29 cellular contexts compared by ENCODE assay signal in the genomic region with DNA sequence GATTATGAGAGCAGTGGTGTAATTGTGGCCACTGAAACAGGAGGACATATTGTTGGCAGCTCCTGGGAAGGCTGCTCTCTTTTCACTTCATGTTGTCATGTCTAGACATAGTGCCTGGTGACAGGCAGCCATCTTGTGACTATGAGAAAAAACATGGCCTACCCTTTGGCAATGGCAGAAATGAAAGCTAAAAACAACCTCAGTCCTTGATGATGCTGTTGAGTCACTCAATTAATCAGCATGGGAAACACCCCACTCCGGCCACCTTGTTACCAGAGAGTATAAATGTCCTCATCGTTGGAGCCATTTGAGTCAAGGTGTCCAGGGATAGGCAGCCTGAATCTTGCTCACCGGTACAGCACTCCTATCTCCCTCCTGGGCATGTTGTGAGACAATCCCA. TPM values are rescaled to one million over a fixed set of nuclear protein-coding genes. Genes with fewer than 3 reads are reported as not detected.
DNase-seq lines count a peak whose midpoint lies in the region; ATAC-seq, FAIRE-seq and TF ChIP-seq lines count a peak whose summit lies in the region.
"Had no signal": no experiment of that assay in that cellular context is flagged by ENCODE, and none has a peak within 500 bp of the region (broad histone marks: within the 10 kb centered on the region; RNA-seq: fewer than 3 reads in every experiment).

No MANE protein-coding gene starts in this region.

- no peaks in the 10 kb centered on the region for H3K79me2 ChIP-seq in GM23338 (replicated peaks; ENCODE audit: insufficient read depth)
- H3K79me2 ChIP-seq in endothelial cell of umbilical vein (ENCODE audit: control insufficient read depth, insufficient read depth, low read length), result no peaks in the 10 kb centered on the region
- H3K79me2 ChIP-seq in osteoblast (ENCODE audit: insufficient read depth, low read length), result no peaks in the 10 kb centered on the region

- no peak for DNase-seq in GM23338 (ENCODE audit: low spot score)
- no peak for DNase-seq in Panc1 (ENCODE audit: low read depth, low spot score)
- DNase-seq in endothelial cell of umbilical vein (ENCODE audit: low read depth, low spot score), result no peak
- DNase-seq in osteoblast (ENCODE audit: insufficient read length, low spot score, missing footprints), result no peak
- DNase-seq in CD8-positive, alpha-beta memory T cell, result no peak
- no peak for DNase-seq in osteocyte (ENCODE audit: extremely low spot score, unreplicated experiment)
- no peak for DNase-seq in Caco-2
- no peak for DNase-seq in DMS79 (lab: John Stamatoyannopoulos, UW)
- DNase-seq: activated CD4-positive, alpha-beta memory T cell treated with anti-CD3 and anti-CD28 coated beads, Interleukin-2, amount 10 ng/mL, durations not matched to agents 7 days and 5 days; activated gamma-delta T cell; activated naive CD8-positive, alpha-beta T cell treated with anti-CD3 and anti-CD28 coated beads, Interleukin-2, amount 50 U/mL, for 24 hours; activated T-cell treated with anti-CD3 and anti-CD28 coated beads for 4 hours; body of pancreas; HCEC 1CT; islet precursor cell; lower lobe of right lung; MM.1S; NCI-H1417 treated with DMSO at 0.1 percent for 48 hours; OCI-M1; retina; SJCRH30; small intestine; stimulated activated CD4-positive, alpha-beta T cell treated with anti-CD3 and anti-CD28 coated beads, Interleukin-2, amount 100 ng/mL, for 24 hours; T-cell; upper lobe of left lung had no signal

- H3K36me3 ChIP-seq in GM23338 (ENCODE audit: insufficient read depth) (no peaks in the 10 kb centered on the region), Panc1 (ENCODE audit: control insufficient read depth, insufficient read depth, low read length) (no peaks in the 10 kb centered on the region), endothelial cell of umbilical vein (ENCODE audit: control insufficient read depth in 2 of 2, extremely low read depth in 1 of 2, insufficient read depth in 2 of 2, low read length in 2 of 2) (no peaks in the 10 kb centered on the region), osteoblast (ENCODE audit: insufficient read depth, low read length) (no peaks in the 10 kb centered on the region), Caco-2 (ENCODE audit: control insufficient read depth, insufficient read depth, low read length) (no peaks in the 10 kb centered on the region)
- no peaks in the 10 kb centered on the region for H3K36me3 ChIP-seq in CD8-positive, alpha-beta memory T cell (ENCODE audit: insufficient read depth, low read length)
- H3K36me3 ChIP-seq: esophagus muscularis mucosa, gastroesophageal sphincter, lower lobe of right lung, SJCRH30, upper lobe of left lung had no signal

- no peaks in the 10 kb centered on the region for H3K27me3 ChIP-seq in GM23338 (ENCODE audit: insufficient read depth)
- no peaks in the 10 kb centered on the region for H3K27me3 ChIP-seq in Panc1 (ENCODE audit: control insufficient read depth, insufficient read depth, low read length)
- H3K27me3 ChIP-seq in endothelial cell of umbilical vein (ENCODE audit: control insufficient read depth in 2 of 2, insufficient read depth in 2 of 2, low read length in 2 of 2), result no peaks in the 10 kb centered on the region
- no peaks in the 10 kb centered on the region for H3K27me3 ChIP-seq in osteoblast (ENCODE audit: insufficient read depth, low read length)
- H3K27me3 ChIP-seq in CD8-positive, alpha-beta memory T cell (ENCODE audit: insufficient read depth, low read length, poor library complexity, severe bottlenecking), result no peaks in the 10 kb centered on the region
- no peaks in the 10 kb centered on the region for H3K27me3 ChIP-seq in Caco-2 (replicated peaks; ENCODE audit: control insufficient read depth, insufficient read depth, low read length)
- H3K27me3 ChIP-seq: body of pancreas, SJCRH30, upper lobe of left lung had no signal

- H3K4me1 ChIP-seq in GM23338 (ENCODE audit: insufficient read depth) (peaks cover 3% of the 10 kb centered on the region; the same call in 1 of the 2 replicates), Panc1 (ENCODE audit: control insufficient read depth, insufficient read depth, low read length) (no peaks in the 10 kb centered on the region), endothelial cell of umbilical vein (ENCODE audit: control insufficient read depth, extremely low read depth, insufficient read depth, low read length) (no peaks in the 10 kb centered on the region), osteoblast (ENCODE audit: insufficient read depth, low read length) (no peaks in the 10 kb centered on the region), Caco-2 (no peaks in the 10 kb centered on the region)
- H3K4me1 ChIP-seq in CD8-positive, alpha-beta memory T cell (ENCODE audit: insufficient read depth, low read length), result no peaks in the 10 kb centered on the region
- H3K4me1 ChIP-seq: body of pancreas, esophagus muscularis mucosa, gastroesophageal sphincter, lower lobe of right lung, SJCRH30, upper lobe of left lung had no signal

- peak; percentile 43 for FAIRE-seq in endothelial cell of umbilical vein (lab: Jason Lieb, UNC)
- FAIRE-seq: small intestine had no signal

- no peak for TF ChIP-seq POLR2A in endothelial cell of umbilical vein (IDR thresholded peaks at IDR 0.05; ENCODE audit: low read depth, low read length)

- 0 out of 2 replicates have a peak overlapping the region, but pooled peaks have one; percentile 38 for H3K4me2 ChIP-seq in GM23338
- no peak overlapping the region for H3K4me2 ChIP-seq in endothelial cell of umbilical vein (ENCODE audit: insufficient read depth, low read length)
- H3K4me2 ChIP-seq in osteoblast (ENCODE audit: insufficient read depth, low read length), result no peak overlapping the region

- dilution Hi-C loops in endothelial cell of umbilical vein (cut with MboI; ENCODE audit: extremely low pct_ligation_motif_present, low sequenced_read_pairs), result no loop called here

- ATAC-seq in GM23338 (no peak), Panc1 (peak; percentile 15; the same call in 1 of the 2 replicates)
- ATAC-seq: activated naive CD8-positive, alpha-beta T cell treated with anti-CD3 and anti-CD28 coated beads, Interleukin-2, amount 50 U/mL, for 24 hours; body of pancreas; gastroesophageal sphincter; lower lobe of right lung; T-cell had no signal

- no peak for TF ChIP-seq CTCF in GM23338 (conservative IDR thresholded peaks at IDR 0.05; ENCODE audit: low read depth in 2 of 2)
- no peak for TF ChIP-seq CTCF in Panc1 (IDR thresholded peaks at IDR 0.05)
- no peak for TF ChIP-seq CTCF in endothelial cell of umbilical vein (IDR thresholded peaks at IDR 0.05; ENCODE audit: extremely low read depth in 1 of 2, insufficient read depth in 1 of 2, low read depth in 1 of 2, low read length in 2 of 2)
- no peak for TF ChIP-seq CTCF in osteoblast (IDR thresholded peaks at IDR 0.05; ENCODE audit: extremely low read depth, low read depth, low read length)
- TF ChIP-seq CTCF in osteocyte (IDR thresholded peaks at IDR 0.05), result no peak
- no peak for TF ChIP-seq CTCF in Caco-2 (IDR thresholded peaks at IDR 0.05; ENCODE audit: insufficient read depth in 1 of 2, low read depth in 1 of 2, low read length in 1 of 2, severe bottlenecking in 1 of 2, unreplicated experiment in 1 of 2)

- H3F3A ChIP-seq in GM23338 (replicated peaks; ENCODE audit: low read depth), result peaks cover 4% of the 10 kb centered on the region

- H3K9me2 ChIP-seq in GM23338 (ENCODE audit: insufficient read depth), result no peaks in the 10 kb centered on the region

- H3K9me1 ChIP-seq in endothelial cell of umbilical vein (replicated peaks; ENCODE audit: control insufficient read depth, extremely low read depth, insufficient read depth, low read length), result no peaks in the 10 kb centered on the region

- H3K36me3 Mint-ChIP-seq in GM23338 (ENCODE audit: low read depth), result peaks cover 9% of the 10 kb centered on the region
- no peaks in the 10 kb centered on the region for H3K36me3 Mint-ChIP-seq in CD8-positive, alpha-beta memory T cell
- no peaks in the 10 kb centered on the region for H3K36me3 Mint-ChIP-seq in osteocyte (ENCODE audit: unreplicated experiment)
- no peaks in the 10 kb centered on the region for H3K36me3 Mint-ChIP-seq in Caco-2 (ENCODE audit: insufficient read depth, unreplicated experiment)
- H3K36me3 Mint-ChIP-seq: T-cell had no signal

- intact Hi-C loops in Panc1 (cut with micrococcal nuclease; ENCODE audit: unreplicated experiment) (no loop called here), endothelial cell of umbilical vein (cut with micrococcal nuclease) (no loop called here), Caco-2 (cut with micrococcal nuclease; ENCODE audit: unreplicated experiment) (no loop called here)

- no peak overlapping the region for H3K4me3 Mint-ChIP-seq in GM23338
- H3K4me3 Mint-ChIP-seq in CD8-positive, alpha-beta memory T cell, result no peak overlapping the region
- H3K4me3 Mint-ChIP-seq in osteocyte (ENCODE audit: unreplicated experiment), result no peak overlapping the region
- no peak overlapping the region for H3K4me3 Mint-ChIP-seq in Caco-2 (ENCODE audit: unreplicated experiment)
- H3K4me3 Mint-ChIP-seq: activated CD4-positive, alpha-beta memory T cell treated with anti-CD3 and anti-CD28 coated beads, Interleukin-2, amount 10 ng/mL, durations not matched to agents 7 days and 5 days; activated naive CD8-positive, alpha-beta T cell treated with anti-CD3 and anti-CD28 coated beads, Interleukin-2, amount 50 U/mL, for 24 hours; T-cell had no signal

- H3K27ac Mint-ChIP-seq in GM23338 (no peak overlapping the region), osteocyte (ENCODE audit: unreplicated experiment) (no peak overlapping the region), Caco-2 (ENCODE audit: unreplicated experiment) (no peak overlapping the region)
- H3K27ac Mint-ChIP-seq in CD8-positive, alpha-beta memory T cell, result peak overlapping the region in 1 of 8 donors; percentile 58
- H3K27ac Mint-ChIP-seq: activated CD4-positive, alpha-beta memory T cell treated with anti-CD3 and anti-CD28 coated beads, Interleukin-2, amount 10 ng/mL, durations not matched to agents 7 days and 5 days; T-cell had no signal

- peak overlapping the region; percentile 43; the same call in 1 of the 2 replicates for H2AFZ ChIP-seq in GM23338
- H2AFZ ChIP-seq in endothelial cell of umbilical vein (ENCODE audit: low read depth, low read length), result no peak overlapping the region
- peak overlapping the region; percentile 59 for H2AFZ ChIP-seq in osteoblast (ENCODE audit: low read length)

- H3K9me3 ChIP-seq in Panc1 (ENCODE audit: control insufficient read depth, insufficient read depth, low read depth, low read length) (no peaks in the 10 kb centered on the region), endothelial cell of umbilical vein (replicated peaks; ENCODE audit: control insufficient read depth, insufficient read depth, low read length) (no peaks in the 10 kb centered on the region), osteoblast (ENCODE audit: low read depth, low read length) (no peaks in the 10 kb centered on the region), Caco-2 (no peaks in the 10 kb centered on the region)
- no peaks in the 10 kb centered on the region for H3K9me3 ChIP-seq in CD8-positive, alpha-beta memory T cell (ENCODE audit: low read length)
- H3K9me3 ChIP-seq: body of pancreas, esophagus muscularis mucosa, gastroesophageal sphincter, lower lobe of right lung, SJCRH30, upper lobe of left lung had no signal

- in situ Hi-C loops in Panc1 (cut with HindIII; ENCODE audit: low pct_unique_long_range_greater_than_20kb, low sequenced_read_pairs), result no loop called here

- no peak overlapping the region for H3K9ac ChIP-seq in endothelial cell of umbilical vein (replicated peaks; ENCODE audit: extremely low read depth, insufficient read depth, low read length)

- POLR2A ChIA-PET in Panc1 (lab: Charles Lee), result no interaction called here
- POLR2A ChIA-PET in endothelial cell of umbilical vein (lab: Charles Lee), result no interaction called here
- POLR2A ChIA-PET in CD8-positive, alpha-beta memory T cell (lab: Charles Lee), result no interaction called here
- POLR2A ChIA-PET in Caco-2 (lab: Charles Lee), result no interaction called here

- BruUV-seq in Panc1 (replicated peaks; lab: Mats Ljungman, UMichigan) (no TSS peak), endothelial cell of umbilical vein (replicated peaks; lab: Mats Ljungman, UMichigan) (no TSS peak), Caco-2 (replicated peaks; lab: Mats Ljungman, UMichigan) (no TSS peak)

- peaks cover 16% of the 10 kb centered on the region for H3K9me3 Mint-ChIP-seq in GM23338
- H3K9me3 Mint-ChIP-seq in CD8-positive, alpha-beta memory T cell, result no peaks in the 10 kb centered on the region
- no peaks in the 10 kb centered on the region for H3K9me3 Mint-ChIP-seq in osteocyte (ENCODE audit: unreplicated experiment)
- H3K9me3 Mint-ChIP-seq in Caco-2 (ENCODE audit: unreplicated experiment), result peaks cover 17% of the 10 kb centered on the region
- H3K9me3 Mint-ChIP-seq: activated naive CD8-positive, alpha-beta T cell treated with anti-CD3 and anti-CD28 coated beads, Interleukin-2, amount 50 U/mL, for 24 hours; T-cell had no signal

- H3K27me3 Mint-ChIP-seq in GM23338 (ENCODE audit: insufficient read depth, low read depth, poor library complexity) (peaks cover 8% of the 10 kb centered on the region), osteocyte (ENCODE audit: unreplicated experiment) (no peaks in the 10 kb centered on the region), Caco-2 (ENCODE audit: insufficient read depth, unreplicated experiment) (no peaks in the 10 kb centered on the region)
- H3K27me3 Mint-ChIP-seq in CD8-positive, alpha-beta memory T cell, result no peaks in the 10 kb centered on the region
- H3K27me3 Mint-ChIP-seq: activated CD4-positive, alpha-beta memory T cell treated with anti-CD3 and anti-CD28 coated beads, Interleukin-2, amount 10 ng/mL, durations not matched to agents 7 days and 5 days; activated naive CD8-positive, alpha-beta T cell treated with anti-CD3 and anti-CD28 coated beads, Interleukin-2, amount 50 U/mL, for 24 hours; T-cell had no signal

- CTCF ChIA-PET in Panc1 (lab: Charles Lee), result no interaction called here
- CTCF ChIA-PET in endothelial cell of umbilical vein (lab: Charles Lee), result interaction anchor here (2.5 to 3.6 kb wide), 2 partner anchors 9 to 210 kb away, joined by 7 to 22 read pairs; no protein-coding TSS in a partner anchor
- CTCF ChIA-PET in CD8-positive, alpha-beta memory T cell (lab: Charles Lee), result interaction anchor here (1.8 kb wide), 1 partner anchor 9 kb away, joined by 9 read pairs; no protein-coding TSS in a partner anchor
- CTCF ChIA-PET in Caco-2 (lab: Charles Lee), result no interaction called here

- H3K4me3 ChIP-seq in GM23338 (no peak overlapping the region), Panc1 (ENCODE audit: low read depth in 2 of 2, low read length in 2 of 2) (no peak overlapping the region), endothelial cell of umbilical vein (replicated peaks in 1 of 3; ENCODE audit: insufficient read depth in 1 of 3, low read depth in 1 of 3, low read length in 3 of 3) (no peak overlapping the region), osteoblast (ENCODE audit: insufficient read depth, low read length) (no peak overlapping the region), Caco-2 (ENCODE audit: low read depth, low read length) (no peak overlapping the region)
- H3K4me3 ChIP-seq in CD8-positive, alpha-beta memory T cell (ENCODE audit: low read length), result no peak overlapping the region
- H3K4me3 ChIP-seq: body of pancreas, esophagus muscularis mucosa, gastroesophageal sphincter, lower lobe of right lung, SJCRH30, upper lobe of left lung had no signal

- H4K20me1 ChIP-seq in GM23338 (replicated peaks; ENCODE audit: insufficient read depth), result no peaks in the 10 kb centered on the region
- no peaks in the 10 kb centered on the region for H4K20me1 ChIP-seq in endothelial cell of umbilical vein (replicated peaks; ENCODE audit: control insufficient read depth, extremely low read depth, insufficient read depth, low read length)
- H4K20me1 ChIP-seq in osteoblast (ENCODE audit: insufficient read depth, low read length), result no peaks in the 10 kb centered on the region

- H3K27ac ChIP-seq in GM23338 (ENCODE audit: low read depth) (no peak overlapping the region), Panc1 (ENCODE audit: low read length) (no peak overlapping the region), endothelial cell of umbilical vein (ENCODE audit: insufficient read depth, low read depth, low read length) (no peak overlapping the region), osteoblast (ENCODE audit: low read depth, low read length) (no peak overlapping the region)
- no peak overlapping the region for H3K27ac ChIP-seq in CD8-positive, alpha-beta memory T cell (ENCODE audit: low read depth, low read length)
- H3K27ac ChIP-seq: body of pancreas, esophagus muscularis mucosa, gastroesophageal sphincter, lower lobe of right lung, SJCRH30, upper lobe of left lung had no signal

- peaks cover 22% of the 10 kb centered on the region for H3K4me1 Mint-ChIP-seq in GM23338
- peaks cover 5 to 13% (median 7%) of the 10 kb centered on the region in 3 donors for H3K4me1 Mint-ChIP-seq in CD8-positive, alpha-beta memory T cell
- H3K4me1 Mint-ChIP-seq in osteocyte (ENCODE audit: unreplicated experiment), result no peaks in the 10 kb centered on the region
- no peaks in the 10 kb centered on the region for H3K4me1 Mint-ChIP-seq in Caco-2 (ENCODE audit: low read depth, unreplicated experiment)

RNA-seq across cellular contexts. Expression of gene HMGA1, which starts 31.2 kb away (rescaled TPM):
- 1,700 and 2,052 TPM in 2 replicates for total RNA-seq in GM23338 (2014; rRNA removed; shearing (Covaris generic))
- polyA plus RNA-seq in GM23338 (2016; fragmentation: Nextera tagmentation; extraction: Ambion mirVana) (1,386 and 1,411 TPM in 2 replicates), endothelial cell of umbilical vein (416 and 425 TPM in 2 replicates)
- total RNA-seq in Panc1 (2021; ENCODE audit: unreplicated experiment) (444 TPM), endothelial cell of umbilical vein (1,031 and 1,108 TPM in 2 replicates), osteoblast (59.4 and 82.8 TPM in 2 replicates), osteocyte (89.0 and 89.7 TPM in 2 replicates), Caco-2 (2022) (301 and 322 TPM in 2 replicates)
- polyA plus RNA-seq in Panc1 (2012; ENCODE audit: insufficient read length), result 488 TPM
- 293 and 339 TPM in 2 replicates for polyA plus RNA-seq in endothelial cell of umbilical vein (2011; cell fraction: cytosol; rRNA removed)
- 140 and 158 TPM in 2 replicates for polyA plus RNA-seq in endothelial cell of umbilical vein (2011; cell fraction: nucleus; rRNA removed)
- 703 and 761 TPM in 2 replicates for polyA plus RNA-seq in endothelial cell of umbilical vein (2012)
- polyA minus RNA-seq in endothelial cell of umbilical vein, result 125 and 180 TPM in 2 replicates
- 119 TPM for polyA minus RNA-seq in endothelial cell of umbilical vein (2011; cell fraction: cytosol; rRNA and poly(A)+ RNA removed)
- polyA minus RNA-seq in endothelial cell of umbilical vein (2011; cell fraction: nucleus; rRNA and poly(A)+ RNA removed), result 49.5 and 60.6 TPM in 2 replicates
- 100 to 1,000 TPM; 490 to 506 TPM for total RNA-seq in CD8-positive, alpha-beta memory T cell
- 33.1 TPM for polyA plus RNA-seq in CD8-positive, alpha-beta memory T cell

RNA-seq across cellular contexts. Expression of gene SMIM29, which starts 43.3 kb away (rescaled TPM):
- 5.0 and 9.0 TPM in 2 replicates for total RNA-seq in GM23338 (2014; rRNA removed; shearing (Covaris generic))
- polyA plus RNA-seq in GM23338 (2016; fragmentation: Nextera tagmentation; extraction: Ambion mirVana) (15.9 and 17.0 TPM in 2 replicates), endothelial cell of umbilical vein (75.2 and 135 TPM in 2 replicates)
- total RNA-seq in Panc1 (2021; ENCODE audit: unreplicated experiment) (35.6 TPM), endothelial cell of umbilical vein (37.3 and 37.6 TPM in 2 replicates), osteoblast (35.1 and 44.2 TPM in 2 replicates), osteocyte (23.2 and 23.4 TPM in 2 replicates), Caco-2 (2022) (14.3 and 16.0 TPM in 2 replicates)
- polyA plus RNA-seq in Panc1 (2012; ENCODE audit: insufficient read length), result 43.7 TPM
- 58.0 and 65.4 TPM in 2 replicates for polyA plus RNA-seq in endothelial cell of umbilical vein (2011; cell fraction: cytosol; rRNA removed)
- 27.1 and 37.8 TPM in 2 replicates for polyA plus RNA-seq in endothelial cell of umbilical vein (2011; cell fraction: nucleus; rRNA removed)
- polyA plus RNA-seq in endothelial cell of umbilical vein (2012), result 26.5 and 31.9 TPM in 2 replicates
- 18.2 and 23.0 TPM in 2 replicates for polyA minus RNA-seq in endothelial cell of umbilical vein
- polyA minus RNA-seq in endothelial cell of umbilical vein (2011; cell fraction: cytosol; rRNA and poly(A)+ RNA removed), result 4.2 TPM
- polyA minus RNA-seq in endothelial cell of umbilical vein (2011; cell fraction: nucleus; rRNA and poly(A)+ RNA removed), result 7.0 and 9.6 TPM in 2 replicates
- 10 to 100 TPM; 23.0 to 26.0 TPM for total RNA-seq in CD8-positive, alpha-beta memory T cell
- polyA plus RNA-seq in CD8-positive, alpha-beta memory T cell, result 62.5 TPM

RNA-seq across cellular contexts. Expression of gene GRM4, which starts 59.6 kb away (rescaled TPM):
- total RNA-seq in GM23338 (2014; rRNA removed; shearing (Covaris generic)), result 24.4 and 30.6 TPM in 2 replicates
- polyA plus RNA-seq in GM23338 (2016; fragmentation: Nextera tagmentation; extraction: Ambion mirVana) (7.0 and 8.7 TPM in 2 replicates), endothelial cell of umbilical vein (0.03 TPM in 1 of 2 replicates, not detected in the other)
- total RNA-seq in Panc1 (2021; ENCODE audit: unreplicated experiment) (1.3 TPM), endothelial cell of umbilical vein (not detected in 2 replicates), osteoblast (0.36 TPM in 1 of 2 replicates, not detected in the other), osteocyte (0.18 and 0.40 TPM in 2 replicates), Caco-2 (2022) (0.09 TPM in 1 of 2 replicates, not detected in the other)
- polyA plus RNA-seq in Panc1 (2012; ENCODE audit: insufficient read length), result 1.5 TPM
- polyA plus RNA-seq in endothelial cell of umbilical vein (2011; cell fraction: cytosol; rRNA removed), result not detected in 2 replicates
- 0.03 TPM in 1 of 2 replicates, not detected in the other for polyA plus RNA-seq in endothelial cell of umbilical vein (2011; cell fraction: nucleus; rRNA removed)
- not detected in 2 replicates for polyA plus RNA-seq in endothelial cell of umbilical vein (2012)
- not detected in 2 replicates for polyA minus RNA-seq in endothelial cell of umbilical vein
- not detected for polyA minus RNA-seq in endothelial cell of umbilical vein (2011; cell fraction: cytosol; rRNA and poly(A)+ RNA removed)
- not detected in 2 replicates for polyA minus RNA-seq in endothelial cell of umbilical vein (2011; cell fraction: nucleus; rRNA and poly(A)+ RNA removed)
- not detected for total RNA-seq in CD8-positive, alpha-beta memory T cell
- polyA plus RNA-seq in CD8-positive, alpha-beta memory T cell, result 0.03 TPM
- total RNA-seq: activated CD4-positive, alpha-beta memory T cell treated with anti-CD3 and anti-CD28 coated beads, Interleukin-2, amount 10 ng/mL, durations not matched to agents 7 days and 5 days; esophagus muscularis mucosa; gastroesophageal sphincter; lower lobe of right lung; mucosa of gallbladder; subcutaneous adipose tissue had no signal

Comparison
In these comparisons a context has a peak if more than half of its experiments do, and no peak if none do; other contexts are left out.
1. RNA of gene GRM4, which starts 59.6 kb away (total RNA-seq): 24.4 to 30.6 TPM in GM23338; 1.3 TPM in Panc1 (single experiment), 0.18 to 0.40 TPM in osteocyte, 0.36 TPM in osteoblast, 0.09 TPM in Caco-2, not detected in CD8-positive, alpha-beta memory T cell and not detected in endothelial cell of umbilical vein; every median in the first group is over 10 times any median in the second.
2. CTCF ChIA-PET loops: an anchor here in endothelial cell of umbilical vein (2.5 to 3.6 kb wide) and CD8-positive, alpha-beta memory T cell (1.8 kb wide); none called in Panc1 and Caco-2.